In the genomic region with DNA sequence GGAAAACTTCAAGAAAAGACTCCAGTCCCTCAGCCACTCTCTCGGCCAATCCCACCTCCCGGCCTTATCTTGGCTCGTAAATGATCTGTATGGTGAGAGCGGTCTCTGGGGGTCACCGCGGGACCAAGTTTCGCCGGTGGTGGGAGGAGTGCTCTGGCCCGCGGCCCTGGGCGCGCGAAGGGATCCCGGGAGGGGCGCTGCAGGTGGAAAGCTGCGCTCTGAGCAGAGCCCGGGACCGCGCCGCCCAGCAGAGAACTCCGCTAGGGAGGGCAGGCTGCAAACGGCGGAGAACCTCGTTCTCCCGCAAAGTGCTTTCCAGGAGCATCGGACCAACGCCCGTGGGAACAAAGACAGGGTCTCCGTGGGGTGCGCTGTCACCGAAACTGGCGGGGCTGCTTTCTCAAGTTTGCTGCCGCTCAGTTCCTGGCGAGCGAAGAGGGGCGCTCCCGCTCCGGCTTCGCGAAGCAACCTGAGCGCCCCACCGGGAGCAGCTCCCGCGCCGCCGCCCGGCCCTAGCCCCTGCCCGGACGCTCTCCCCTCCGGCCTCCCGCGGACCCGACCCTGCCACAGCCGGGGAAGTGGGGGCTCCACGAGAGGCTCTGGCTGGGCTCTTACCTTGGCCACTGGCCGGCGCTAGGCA, we compare ENCODE assay signal across 9 cellular contexts. TPM values are rescaled to one million over a fixed set of nuclear protein-coding genes. Genes with fewer than 3 reads are reported as not detected.
DNase-seq lines count a peak whose midpoint lies in the region; ATAC-seq and TF ChIP-seq lines count a peak whose summit lies in the region.
"Had no signal": no experiment of that assay in that cellular context is flagged by ENCODE, and none has a peak within 500 bp of the region (broad histone marks: within the 10 kb centered on the region; RNA-seq: fewer than 3 reads in every experiment).

No MANE protein-coding gene starts in this region.

- H3K4me3 ChIP-seq in GM12864 (ENCODE audit: low read depth, low read length) (peak overlapping the region; percentile 37), esophagus (ENCODE audit: low read depth in 1 of 2, low read length in 2 of 2) (peak overlapping the region; percentile 39 to 65)

- H3K9me3 ChIP-seq in T-helper 17 cell (ENCODE audit: control insufficient read depth, low read length, poor library complexity, severe bottlenecking) = no peaks in the 10 kb centered on the region
- peaks cover 3 to 4% of the 10 kb centered on the region in 2 donors for H3K9me3 ChIP-seq in esophagus (ENCODE audit: control insufficient read depth in 2 of 2, insufficient read depth in 1 of 2, low read depth in 1 of 2, low read length in 1 of 2)

- no peaks in the 10 kb centered on the region for H3K9me3 Mint-ChIP-seq in natural killer cell treated with Interleukin-12 subunit alpha and Interleukin-12 subunit beta and Interleukin-15 and Interleukin-18, amount 100 ng/mL, for 72 hours

- H3K27ac ChIP-seq in esophagus (ENCODE audit: low read depth in 2 of 2, low read length in 1 of 2) = no peak overlapping the region

- peaks cover 0 to 14% of the 10 kb centered on the region in 2 donors for H3K27me3 ChIP-seq in esophagus (ENCODE audit: control insufficient read depth in 1 of 2, insufficient read depth in 2 of 2, low read length in 2 of 2)

- H3K27ac Mint-ChIP-seq in T-helper 17 cell = no peak overlapping the region
- no peak overlapping the region for H3K27ac Mint-ChIP-seq in natural killer cell treated with Interleukin-12 subunit alpha and Interleukin-12 subunit beta and Interleukin-15 and Interleukin-18, amount 100 ng/mL, for 72 hours

- ATAC-seq in T-helper 17 cell = no peak
- no peak for ATAC-seq in natural killer cell treated with Interleukin-12 subunit alpha and Interleukin-12 subunit beta and Interleukin-15 and Interleukin-18, amount 100 ng/mL, for 72 hours
- no peak for ATAC-seq in HG03520 (IDR thresholded peaks at IDR 0.05; ENCODE audit: unreplicated experiment)

- WGBS in esophagus, 2 donors = 0 to 1% methylated on average over 48 to 57 of the region's 57 CpGs

- H3K4me3 Mint-ChIP-seq in T-helper 17 cell = peak overlapping the region; percentile 99
- H3K4me3 Mint-ChIP-seq in natural killer cell treated with Interleukin-12 subunit alpha and Interleukin-12 subunit beta and Interleukin-15 and Interleukin-18, amount 100 ng/mL, for 72 hours = peak overlapping the region; percentile 96

- no peaks in the 10 kb centered on the region for H3K36me3 ChIP-seq in esophagus (ENCODE audit: control insufficient read depth in 2 of 2, insufficient read depth in 2 of 2, low read length in 1 of 2)

- H3K36me3 Mint-ChIP-seq in T-helper 17 cell (ENCODE audit: low read depth) = peaks cover 8% of the 10 kb centered on the region
- H3K36me3 Mint-ChIP-seq in natural killer cell treated with Interleukin-12 subunit alpha and Interleukin-12 subunit beta and Interleukin-15 and Interleukin-18, amount 100 ng/mL, for 72 hours = no peaks in the 10 kb centered on the region

- peaks cover 7 to 26% of the 10 kb centered on the region in 2 donors for H3K4me1 ChIP-seq in esophagus (ENCODE audit: control insufficient read depth in 2 of 2, insufficient read depth in 2 of 2, low read length in 1 of 2)

- DNase-seq in GM12864 (ENCODE audit: low read depth) (no peak), T-helper 17 cell (peak in 1 of 3 donors; percentile 4), LoVo (ENCODE audit: low spot score) (no peak), NCI-H226 (no peak), AG08395 (ENCODE audit: low spot score) (no peak)
- DNase-seq in natural killer cell treated with Interleukin-12 subunit alpha and Interleukin-12 subunit beta and Interleukin-15 and Interleukin-18, amount 100 ng/mL, for 72 hours (ENCODE audit: low spot score) = no peak

- H3K4me1 Mint-ChIP-seq in T-helper 17 cell = peaks cover 30% of the 10 kb centered on the region
- peaks cover 35 to 39% of the 10 kb centered on the region in 2 donors for H3K4me1 Mint-ChIP-seq in natural killer cell treated with Interleukin-12 subunit alpha and Interleukin-12 subunit beta and Interleukin-15 and Interleukin-18, amount 100 ng/mL, for 72 hours (ENCODE audit: low read depth in 2 of 2)

- H3K27me3 Mint-ChIP-seq in T-helper 17 cell = peaks cover 46% of the 10 kb centered on the region
- H3K27me3 Mint-ChIP-seq in natural killer cell treated with Interleukin-12 subunit alpha and Interleukin-12 subunit beta and Interleukin-15 and Interleukin-18, amount 100 ng/mL, for 72 hours = peaks cover 35 to 39% of the 10 kb centered on the region in 2 donors

- TF ChIP-seq CTCF in GM12864 (IDR thresholded peaks at IDR 0.05; ENCODE audit: low read depth, low read length, missing control alignments) = no peak

RNA-seq across cellular contexts. Expression of gene LRP2, which starts 0.5 kb away (rescaled TPM):
- total RNA-seq in T-helper 17 cell = not detected
- polyA plus RNA-seq in esophagus = not detected
- under 1 TPM in 1 of 2 donors, not detected in 1; 0.05 TPM for total RNA-seq in natural killer cell treated with Interleukin-12 subunit alpha and Interleukin-12 subunit beta and Interleukin-15 and Interleukin-18, amount 100 ng/mL, for 72 hours
- total RNA-seq: RPMI7951 had no signal
